Comparison of ENCODE assay signal across 8 cellular contexts in the genomic region with DNA sequence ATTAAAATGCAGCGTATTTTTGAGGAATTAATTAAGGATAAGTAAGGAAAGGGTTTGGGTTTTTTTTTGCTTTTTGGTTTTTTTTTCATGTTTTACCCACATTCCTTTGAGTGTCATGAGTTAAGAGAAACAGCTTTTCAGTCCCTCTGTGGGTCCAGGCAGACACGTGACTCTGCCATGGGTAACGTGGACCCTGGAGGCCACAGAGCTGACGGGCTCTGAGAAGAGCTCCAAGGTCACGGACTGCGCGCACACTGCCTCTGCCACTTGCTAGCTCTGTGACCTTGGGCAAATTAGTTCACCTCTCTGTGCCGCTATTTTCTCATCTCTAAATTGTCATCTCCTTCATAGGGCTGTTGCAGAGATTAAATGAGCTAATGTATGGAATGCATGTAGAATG.
"Had no signal": no experiment of that assay in that cellular context is flagged by ENCODE, and none has a peak within 500 bp of the region (broad histone marks: within the 10 kb centered on the region; RNA-seq: fewer than 3 reads in every experiment).

No MANE protein-coding gene starts in this region.

- H3K4me2 ChIP-seq: KMS-11 had no signal

- H3K27me3 Mint-ChIP-seq: IgD-negative memory B cell had no signal

- H2AFZ ChIP-seq: GM23248 had no signal

- H3K36me3 Mint-ChIP-seq: IgD-negative memory B cell had no signal

- DNase-seq: GM23248, GOT3, H7, HFFc6, KBM-7 had no signal

- H3K4me3 ChIP-seq: GM23248, HAP-1 had no signal

- H3K9me3 ChIP-seq: HAP-1 had no signal

- H3K9ac ChIP-seq: GM23248, KMS-11 had no signal

- H3K36me3 ChIP-seq: HAP-1 had no signal

- H3K27ac ChIP-seq: GM23248, KMS-11 had no signal

- H3K4me3 Mint-ChIP-seq: HFFc6, IgD-negative memory B cell had no signal

- H3K4me1 ChIP-seq: HAP-1 had no signal

- H3K4me1 Mint-ChIP-seq: IgD-negative memory B cell had no signal

- H3K27ac Mint-ChIP-seq: HFFc6, IgD-negative memory B cell had no signal
